Comparison of ENCODE assay signal across 11 cellular contexts in the genomic region with DNA sequence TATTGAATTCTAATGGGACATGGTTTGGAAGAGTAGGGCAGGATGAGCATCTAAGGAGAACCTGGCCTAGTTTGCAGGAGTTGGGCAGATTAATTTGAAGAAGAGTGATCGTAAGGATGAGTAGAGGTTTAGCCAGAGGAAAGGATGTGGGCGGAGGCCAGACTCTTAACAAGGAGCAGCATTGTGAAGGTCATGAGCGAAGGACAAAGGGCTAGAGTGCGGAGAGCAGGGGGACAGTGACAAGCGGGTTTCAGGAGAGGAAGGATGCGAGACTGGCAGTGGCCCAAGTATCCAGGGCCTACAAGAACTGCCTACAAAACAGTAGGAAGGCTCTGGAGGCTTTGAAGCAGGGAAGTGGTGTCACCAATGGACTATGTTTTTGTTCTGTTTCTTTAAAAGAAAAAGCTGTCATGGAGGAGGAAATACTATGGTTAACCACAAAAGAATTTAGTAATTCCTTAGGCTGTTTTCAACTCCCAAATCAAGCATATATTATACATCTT. TPM values are rescaled to one million over a fixed set of nuclear protein-coding genes. Genes with fewer than 3 reads are reported as not detected.
DNase-seq lines count a peak whose midpoint lies in the region; ATAC-seq and TF ChIP-seq lines count a peak whose summit lies in the region.
"Had no signal": no experiment of that assay in that cellular context is flagged by ENCODE, and none has a peak within 500 bp of the region (broad histone marks: within the 10 kb centered on the region; RNA-seq: fewer than 3 reads in every experiment).

No MANE protein-coding gene starts in this region.

- no peak overlapping the region for H3K4me3 ChIP-seq in left lung
- H3K4me3 ChIP-seq in suprapubic skin: no peak overlapping the region
- H3K4me3 ChIP-seq: psoas muscle, thoracic aorta had no signal

- no peaks in the 10 kb centered on the region for H3K9me3 ChIP-seq in left lung
- H3K9me3 ChIP-seq in suprapubic skin: no peaks in the 10 kb centered on the region
- H3K9me3 ChIP-seq: psoas muscle, thoracic aorta had no signal

- intact Hi-C loops in left lung (cut with DNase I): no loop called here

- WGBS in suprapubic skin: 78% methylated on average over 6 of the region's 6 CpGs

- POLR2A ChIA-PET in GM10248 (lab: Yijun Ruan, JAX) (no interaction called here), HEK293T (lab: Yijun Ruan, JAX) (no interaction called here)

- H3K36me3 Mint-ChIP-seq in HFFc6 (ENCODE audit: low read depth): peaks cover 14% of the 10 kb centered on the region; the same call in 1 of the 2 replicates
- H3K36me3 Mint-ChIP-seq in activated naive CD8-positive, alpha-beta T cell treated with anti-CD3 and anti-CD28 coated beads, Interleukin-2, amount 50 U/mL, for 24 hours (ENCODE audit: low read depth): peaks cover 1% of the 10 kb centered on the region

- no peaks in the 10 kb centered on the region; the same call in none of the 2 replicates for H3K27me3 Mint-ChIP-seq in HFFc6 (ENCODE audit: insufficient read depth)
- H3K27me3 Mint-ChIP-seq in activated naive CD8-positive, alpha-beta T cell treated with anti-CD3 and anti-CD28 coated beads, Interleukin-2, amount 50 U/mL, for 24 hours: no peaks in the 10 kb centered on the region

- no peaks in the 10 kb centered on the region for H3K9me3 Mint-ChIP-seq in HFFc6
- no peaks in the 10 kb centered on the region for H3K9me3 Mint-ChIP-seq in activated naive CD8-positive, alpha-beta T cell treated with anti-CD3 and anti-CD28 coated beads, Interleukin-2, amount 50 U/mL, for 24 hours

- CTCF ChIA-PET in GM10248 (lab: Yijun Ruan, JAX): interaction anchor here (0.7 to 1.1 kb wide), 4 partner anchors 10 to 242 kb away, joined by 3 read pairs; a partner anchor contains a TSS
- CTCF ChIA-PET in HEK293T (lab: Yijun Ruan, JAX): no interaction called here

- DNase-seq in AG08395 (ENCODE audit: low spot score) (peak; percentile 75), HFFc6 (peak; percentile 17), left lung (no peak), suprapubic skin (ENCODE audit: low spot score in 2 of 2) (no peak), GM10248 (ENCODE audit: extremely low spot score) (no peak), HEK293T (ENCODE audit: extremely low spot score) (no peak)
- DNase-seq in activated naive CD8-positive, alpha-beta T cell treated with anti-CD3 and anti-CD28 coated beads, Interleukin-2, amount 50 U/mL, for 24 hours: no peak
- DNase-seq: NCI-H1417 treated with DMSO at 0.1 percent for 48 hours, psoas muscle had no signal

- peak overlapping the region; percentile 9 for H3K4me3 Mint-ChIP-seq in HFFc6
- H3K4me3 Mint-ChIP-seq in activated naive CD8-positive, alpha-beta T cell treated with anti-CD3 and anti-CD28 coated beads, Interleukin-2, amount 50 U/mL, for 24 hours: no peak overlapping the region

- ATAC-seq in activated naive CD8-positive, alpha-beta T cell treated with anti-CD3 and anti-CD28 coated beads, Interleukin-2, amount 50 U/mL, for 24 hours: no peak
- peak; percentile 52 for ATAC-seq in left lung
- ATAC-seq in GM19467 (IDR thresholded peaks at IDR 0.05; ENCODE audit: unreplicated experiment): no peak

- no peak for TF ChIP-seq EP300 in suprapubic skin (IDR thresholded peaks at IDR 0.05)

- H3K27ac Mint-ChIP-seq in HFFc6: peak overlapping the region; percentile 58
- peak overlapping the region; percentile 13 for H3K27ac Mint-ChIP-seq in activated naive CD8-positive, alpha-beta T cell treated with anti-CD3 and anti-CD28 coated beads, Interleukin-2, amount 50 U/mL, for 24 hours

- no peak for TF ChIP-seq POLR2A in suprapubic skin (IDR thresholded peaks at IDR 0.05)

- H3K27ac ChIP-seq in left lung: peak overlapping the region in 1 of 2 donors; percentile 30
- no peak overlapping the region for H3K27ac ChIP-seq in suprapubic skin
- H3K27ac ChIP-seq: psoas muscle, thoracic aorta had no signal

- H3K36me3 ChIP-seq in left lung (peaks cover 0 to 6% of the 10 kb centered on the region in 2 donors), suprapubic skin (peaks cover 12% of the 10 kb centered on the region)
- H3K36me3 ChIP-seq: thoracic aorta had no signal

- H3K4me1 ChIP-seq in left lung (peaks cover 0 to 14% of the 10 kb centered on the region in 2 donors), suprapubic skin (no peaks in the 10 kb centered on the region)
- H3K4me1 ChIP-seq: psoas muscle had no signal

- peaks cover 20% of the 10 kb centered on the region for H3K4me1 Mint-ChIP-seq in HFFc6 (ENCODE audit: low read depth)
- peaks cover 12% of the 10 kb centered on the region for H3K4me1 Mint-ChIP-seq in activated naive CD8-positive, alpha-beta T cell treated with anti-CD3 and anti-CD28 coated beads, Interleukin-2, amount 50 U/mL, for 24 hours

- H3K27me3 ChIP-seq in left lung: no peaks in the 10 kb centered on the region
- H3K27me3 ChIP-seq in suprapubic skin: no peaks in the 10 kb centered on the region

- TF ChIP-seq CTCF in HFFc6 (IDR thresholded peaks at IDR 0.05) (no peak), left lung (IDR thresholded peaks at IDR 0.05) (no peak), suprapubic skin (IDR thresholded peaks at IDR 0.05) (no peak), GM10248 (IDR thresholded peaks at IDR 0.05; ENCODE audit: control extremely low read depth, extremely low read depth, low read depth, missing control alignments) (no peak)

TF ChIP-seq in HEK293T, 16 proteins besides CTCF, POLR2A, EP300 and RAD21:
- TF ChIP-seq, protein P1, sequence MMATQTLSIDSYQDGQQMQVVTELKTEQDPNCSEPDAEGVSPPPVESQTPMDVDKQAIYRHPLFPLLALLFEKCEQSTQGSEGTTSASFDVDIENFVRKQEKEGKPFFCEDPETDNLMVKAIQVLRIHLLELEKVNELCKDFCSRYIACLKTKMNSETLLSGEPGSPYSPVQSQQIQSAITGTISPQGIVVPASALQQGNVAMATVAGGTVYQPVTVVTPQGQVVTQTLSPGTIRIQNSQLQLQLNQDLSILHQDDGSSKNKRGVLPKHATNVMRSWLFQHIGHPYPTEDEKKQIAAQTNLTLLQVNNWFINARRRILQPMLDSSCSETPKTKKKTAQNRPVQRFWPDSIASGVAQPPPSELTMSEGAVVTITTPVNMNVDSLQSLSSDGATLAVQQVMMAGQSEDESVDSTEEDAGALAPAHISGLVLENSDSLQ (IDR thresholded peaks at IDR 0.05): no peak
- TF ChIP-seq FOXK2 (IDR thresholded peaks at IDR 0.05) (no peak), HDGF (IDR thresholded peaks at IDR 0.05; ENCODE audit: borderline replicate concordance) (no peak), L3MBTL2 (conservative IDR thresholded peaks at IDR 0.05) (no peak), ZNF384 (IDR thresholded peaks at IDR 0.05) (no peak), ELF4 (IDR thresholded peaks at IDR 0.05) (no peak), TARDBP (IDR thresholded peaks at IDR 0.05) (no peak), ARNT (IDR thresholded peaks at IDR 0.05) (no peak), CTBP1 (IDR thresholded peaks at IDR 0.05; ENCODE audit: borderline replicate concordance) (no peak), FOXA1 (IDR thresholded peaks at IDR 0.05) (no peak), SP1 (IDR thresholded peaks at IDR 0.05) (no peak), SUZ12 (IDR thresholded peaks at IDR 0.05) (no peak), NFRKB (IDR thresholded peaks at IDR 0.05) (no peak), BHLHE40 (IDR thresholded peaks at IDR 0.05; ENCODE audit: borderline replicate concordance) (no peak), LEF1 (IDR thresholded peaks at IDR 0.05; ENCODE audit: borderline replicate concordance) (no peak)

RNA-seq across cellular contexts. Expression of gene SLC66A3, which starts 20.1 kb away (rescaled TPM):
- total RNA-seq in HFFc6 (2021; fragmentation: NEBNext Ultra II Directional; extraction: Animal tissue kit (Norgen Biotek cat#: 25700)): 10 to 100 TPM; 11.4 to 17.4 (median 13.0) TPM
- total RNA-seq in left lung: 10 to 100 TPM; 22.2 to 28.0 TPM
- 100 to 1,000 TPM in 1 of 4 donors, 10 to 100 TPM in 3; 30.3 to 101 (median 39.7) TPM for total RNA-seq in suprapubic skin

Comparison
In these comparisons a context has a peak if more than half of its experiments do, and no peak if none do; other contexts are left out.
1. DNase-seq: peak in AG08395 (single experiment) and HFFc6 (single experiment); none in activated naive CD8-positive, alpha-beta T cell treated with anti-CD3 and anti-CD28 coated beads, Interleukin-2, amount 50 U/mL, for 24 hours (single experiment), left lung (0 of 2), suprapubic skin (0 of 2), GM10248 (single experiment) and HEK293T (single experiment).